19 cellular contexts compared by ENCODE assay signal in genomic region chr19:56153507-56153906, GRCh38. TPM values are rescaled to one million over a fixed set of nuclear protein-coding genes. Genes with fewer than 3 reads are reported as not detected.
DNase-seq lines count a peak whose midpoint lies in the region; ATAC-seq and TF ChIP-seq lines count a peak whose summit lies in the region.
"Had no signal": no experiment of that assay in that cellular context is flagged by ENCODE, and none has a peak within 500 bp of the region (broad histone marks: within the 10 kb centered on the region; RNA-seq: fewer than 3 reads in every experiment).

No MANE protein-coding gene starts in this region.

- H3K4me1 ChIP-seq in CD4-positive, CD25-positive, alpha-beta regulatory T cell (ENCODE audit: control insufficient read depth, insufficient read depth, low read length, poor library complexity, severe bottlenecking) = no peaks in the 10 kb centered on the region
- peaks cover 21% of the 10 kb centered on the region for H3K4me1 ChIP-seq in HUES64 (ENCODE audit: insufficient read depth, low read length)
- peaks cover 9% of the 10 kb centered on the region for H3K4me1 ChIP-seq in mesendoderm (ENCODE audit: control insufficient read depth, low read depth, low read length)
- peaks cover 0 to 14% (median 0%) of the 10 kb centered on the region in 3 donors for H3K4me1 ChIP-seq in esophagus squamous epithelium

- no peak for DNase-seq in CD4-positive, CD25-positive, alpha-beta regulatory T cell
- peak; percentile 46 for DNase-seq in choroid plexus epithelial cell (ENCODE audit: low read depth)
- peak; percentile 96 for DNase-seq in mesendoderm
- no peak for DNase-seq in NCI-H1694 (lab: John Stamatoyannopoulos, UW)
- DNase-seq in NCI-H2029 treated with DMSO at 0.1 percent for 48 hours (lab: John Stamatoyannopoulos, UW) = no peak
- DNase-seq in esophagus squamous epithelium (lab: John Stamatoyannopoulos, UW) = no peak
- DNase-seq: activated CD4-positive, alpha-beta T cell treated with anti-CD3 and anti-CD28 coated beads for 4 hours; activated gamma-delta T cell treated with Interleukin-2 at 50 U/mL for 16 hours; caudate nucleus; NCI-H1417 treated with DMSO at 0.1 percent for 48 hours; OCI-M1; retina; stimulated activated CD4-positive, alpha-beta T cell treated with anti-CD3 and anti-CD28 coated beads, Interleukin-2, amount 100 ng/mL, for 24 hours had no signal

- no peak for TF ChIP-seq POLR2A in esophagus squamous epithelium (IDR thresholded peaks at IDR 0.05)

- peaks cover 4 to 21% (median 11%) of the 10 kb centered on the region in 4 donors for H3K4me1 Mint-ChIP-seq in CD4-positive, CD25-positive, alpha-beta regulatory T cell

- H3K18ac ChIP-seq in mesendoderm (ENCODE audit: low read length) = no peak overlapping the region

- H3K4me3 Mint-ChIP-seq in CD4-positive, CD25-positive, alpha-beta regulatory T cell = no peak overlapping the region
- H3K4me3 Mint-ChIP-seq: IgD-negative memory B cell had no signal

- no peak for ATAC-seq in CD4-positive, CD25-positive, alpha-beta regulatory T cell (ENCODE audit: low read depth in 2 of 2)
- ATAC-seq in GM21723 (IDR thresholded peaks at IDR 0.05; ENCODE audit: unreplicated experiment) = no peak

- H2BK5ac ChIP-seq in mesendoderm (ENCODE audit: low read length) = peak overlapping the region; percentile 71

- no peak overlapping the region for H2BK15ac ChIP-seq in mesendoderm (replicated peaks; ENCODE audit: low read depth)

- H3K36me3 ChIP-seq in CD4-positive, CD25-positive, alpha-beta regulatory T cell (ENCODE audit: control insufficient read depth, insufficient read depth, low read length) = peaks cover 27% of the 10 kb centered on the region
- peaks cover 43% of the 10 kb centered on the region for H3K36me3 ChIP-seq in HUES64 (ENCODE audit: insufficient read depth, low read length)
- H3K36me3 ChIP-seq in mesendoderm (ENCODE audit: control insufficient read depth, insufficient read depth, low read length) = no peaks in the 10 kb centered on the region
- H3K36me3 ChIP-seq in esophagus squamous epithelium = peaks cover 2 to 39% (median 3%) of the 10 kb centered on the region in 3 donors

- no peak overlapping the region for H3K4me3 ChIP-seq in CD4-positive, CD25-positive, alpha-beta regulatory T cell (ENCODE audit: low read depth, low read length)
- H3K4me3 ChIP-seq in HUES64 (ENCODE audit: low read length) (0 out of 2 replicates have a peak overlapping the region, but pooled peaks have one; percentile 8), choroid plexus epithelial cell (ENCODE audit: low read depth, low read length) (no peak overlapping the region), mesendoderm (ENCODE audit: low read length) (no peak overlapping the region), esophagus squamous epithelium (no peak overlapping the region)
- H3K4me3 ChIP-seq: esophagus muscularis mucosa had no signal

- no peaks in the 10 kb centered on the region for H3K9me3 ChIP-seq in CD4-positive, CD25-positive, alpha-beta regulatory T cell (ENCODE audit: control insufficient read depth in 2 of 2, low read length in 2 of 2)
- H3K9me3 ChIP-seq in HUES64 (ENCODE audit: insufficient read depth, low read depth, low read length) (no peaks in the 10 kb centered on the region), esophagus squamous epithelium (no peaks in the 10 kb centered on the region)
- H3K9me3 ChIP-seq: esophagus muscularis mucosa had no signal

- no peak for TF ChIP-seq CTCF in choroid plexus epithelial cell (conservative IDR thresholded peaks at IDR 0.05; ENCODE audit: low read depth, low read length)
- no peak for TF ChIP-seq CTCF in esophagus squamous epithelium (IDR thresholded peaks at IDR 0.05)

- H3K36me3 Mint-ChIP-seq in CD4-positive, CD25-positive, alpha-beta regulatory T cell = peaks cover 23% of the 10 kb centered on the region

- no peak overlapping the region for H3K23ac ChIP-seq in mesendoderm (ENCODE audit: low read length)

- no peak overlapping the region for H4K8ac ChIP-seq in mesendoderm (ENCODE audit: low read depth, low read length)

- 14% methylated on average over 6 of the region's 6 CpGs for whole genome bisulfite sequencing in HUES64
- no CpG with 5 or more reads among the region's 6 CpGs for WGBS in mesendoderm (ENCODE audit: extremely low coverage, insufficient coverage, low lambda C conversion rate)
- WGBS in esophagus squamous epithelium, 2 donors = 66 to 69% methylated on average over 5 of the region's 6 CpGs

- peaks cover 4% of the 10 kb centered on the region for H3K79me2 ChIP-seq in mesendoderm (ENCODE audit: control insufficient read depth, insufficient read depth, low read length)

- no peak overlapping the region for H3K4ac ChIP-seq in mesendoderm (ENCODE audit: low read depth, low read length)

- H3K79me1 ChIP-seq in mesendoderm (ENCODE audit: low read length) = peaks cover 7% of the 10 kb centered on the region

- H3K27ac Mint-ChIP-seq in CD4-positive, CD25-positive, alpha-beta regulatory T cell = peak overlapping the region; percentile 27 to 39 (median 28)

- H2AK5ac ChIP-seq in mesendoderm (ENCODE audit: low read length) = no peak overlapping the region

- no peak overlapping the region for H4K5ac ChIP-seq in mesendoderm (ENCODE audit: low read length)

- no peaks in the 10 kb centered on the region for H3K27me3 ChIP-seq in CD4-positive, CD25-positive, alpha-beta regulatory T cell (ENCODE audit: control insufficient read depth, insufficient read depth, low read length)
- H3K27me3 ChIP-seq in HUES64 (ENCODE audit: insufficient read depth, low read length) (no peaks in the 10 kb centered on the region), mesendoderm (ENCODE audit: insufficient read depth, low read length, poor library complexity) (no peaks in the 10 kb centered on the region), esophagus squamous epithelium (no peaks in the 10 kb centered on the region)
- H3K27me3 ChIP-seq: esophagus muscularis mucosa had no signal

- peak overlapping the region; percentile 77 for H3K56ac ChIP-seq in mesendoderm (ENCODE audit: low read length)

- no peaks in the 10 kb centered on the region for H3K27me3 Mint-ChIP-seq in CD4-positive, CD25-positive, alpha-beta regulatory T cell
- H3K27me3 Mint-ChIP-seq: IgD-negative memory B cell had no signal

- H3K27ac ChIP-seq in CD4-positive, CD25-positive, alpha-beta regulatory T cell (ENCODE audit: insufficient read depth, low read length, poor library complexity, severe bottlenecking) = no peak overlapping the region
- H3K27ac ChIP-seq in HUES64 (ENCODE audit: low read depth, low read length) (peak overlapping the region; percentile 58; the same call in 1 of the 2 replicates), mesendoderm (ENCODE audit: low read depth, low read length) (peak overlapping the region; percentile 80), esophagus squamous epithelium (no peak overlapping the region)

- no peaks in the 10 kb centered on the region for H3K9me3 Mint-ChIP-seq in CD4-positive, CD25-positive, alpha-beta regulatory T cell

- intact Hi-C loops in esophagus squamous epithelium (cut with DNase I) = loop anchor here (10.0 kb wide), 1 partner anchor 49 kb away; no protein-coding TSS in a partner anchor

- H3K9ac ChIP-seq in HUES64 (ENCODE audit: low read depth, low read length) (0 out of 2 replicates have a peak overlapping the region, but pooled peaks have one; percentile 15), mesendoderm (ENCODE audit: low read length) (peak overlapping the region; percentile 47)

- peak overlapping the region; percentile 15 for H3K4me2 ChIP-seq in mesendoderm (ENCODE audit: low read length)

- H2BK120ac ChIP-seq in mesendoderm (ENCODE audit: low read depth, low read length) = peak overlapping the region; percentile 0

RNA-seq across cellular contexts. Expression of gene ZNF444, which starts 12.4 kb away (rescaled TPM):
- 23.5 TPM for total RNA-seq in CD4-positive, CD25-positive, alpha-beta regulatory T cell
- polyA plus RNA-seq in CD4-positive, CD25-positive, alpha-beta regulatory T cell = 10 to 100 TPM; 10.8 to 16.0 (median 13.4) TPM
- polyA plus RNA-seq in HUES64 (2013, experiment 1 of 2) = 25.3 TPM
- polyA plus RNA-seq in HUES64 (2013, experiment 2 of 2) = 27.6 TPM
- polyA plus RNA-seq in mesendoderm (2013, experiment 1 of 2) = 19.9 TPM
- 20.3 TPM for polyA plus RNA-seq in mesendoderm (2013, experiment 2 of 2)
- 10 to 100 TPM; 10.6 to 22.1 (median 15.6) TPM for total RNA-seq in esophagus squamous epithelium

RNA-seq across cellular contexts. Expression of gene GALP, which starts 22.3 kb away (rescaled TPM):
- total RNA-seq in CD4-positive, CD25-positive, alpha-beta regulatory T cell = not detected
- not detected for polyA plus RNA-seq in CD4-positive, CD25-positive, alpha-beta regulatory T cell
- polyA plus RNA-seq in HUES64 (2013, experiment 1 of 2) = 3.1 TPM
- 4.6 TPM for polyA plus RNA-seq in HUES64 (2013, experiment 2 of 2)
- not detected for polyA plus RNA-seq in mesendoderm (2013, experiment 1 of 2)
- not detected for polyA plus RNA-seq in mesendoderm (2013, experiment 2 of 2)
- not detected for total RNA-seq in esophagus squamous epithelium
- total RNA-seq: esophagus muscularis mucosa, mucosa of gallbladder had no signal
- polyA plus RNA-seq: IgD-negative memory B cell had no signal

RNA-seq across cellular contexts. Expression of gene ZNF787, which starts 32.4 kb away (rescaled TPM):
- total RNA-seq in CD4-positive, CD25-positive, alpha-beta regulatory T cell = 21.4 TPM
- 1 to 10 TPM in 3 of 4 donors, under 1 TPM in 1; 0.73 to 1.8 (median 1.4) TPM for polyA plus RNA-seq in CD4-positive, CD25-positive, alpha-beta regulatory T cell
- 34.4 TPM for polyA plus RNA-seq in HUES64 (2013, experiment 1 of 2)
- polyA plus RNA-seq in HUES64 (2013, experiment 2 of 2) = 34.4 TPM
- 50.7 TPM for polyA plus RNA-seq in mesendoderm (2013, experiment 1 of 2)
- polyA plus RNA-seq in mesendoderm (2013, experiment 2 of 2) = 51.3 TPM
- 10 to 100 TPM in 3 of 4 donors, 1 to 10 TPM in 1; 9.9 to 21.3 (median 13.1) TPM for total RNA-seq in esophagus squamous epithelium

RNA-seq across cellular contexts. Expression of gene ZSCAN5B, which starts 44.1 kb away (rescaled TPM):
- not detected for total RNA-seq in CD4-positive, CD25-positive, alpha-beta regulatory T cell
- polyA plus RNA-seq in CD4-positive, CD25-positive, alpha-beta regulatory T cell = not detected
- polyA plus RNA-seq in HUES64 (2013, experiment 1 of 2) = not detected
- not detected for polyA plus RNA-seq in HUES64 (2013, experiment 2 of 2)
- polyA plus RNA-seq in mesendoderm (2013, experiment 1 of 2) = 0.03 TPM
- not detected for polyA plus RNA-seq in mesendoderm (2013, experiment 2 of 2)
- not detected for total RNA-seq in esophagus squamous epithelium
- total RNA-seq: mucosa of gallbladder, NCI-H460 had no signal

RNA-seq across cellular contexts. Expression of gene ZSCAN5C, which starts 48.6 kb away (rescaled TPM):
- not detected for total RNA-seq in CD4-positive, CD25-positive, alpha-beta regulatory T cell
- not detected for polyA plus RNA-seq in CD4-positive, CD25-positive, alpha-beta regulatory T cell
- not detected for polyA plus RNA-seq in HUES64 (2013, experiment 1 of 2)
- polyA plus RNA-seq in HUES64 (2013, experiment 2 of 2) = not detected
- not detected for polyA plus RNA-seq in mesendoderm (2013, experiment 1 of 2)
- polyA plus RNA-seq in mesendoderm (2013, experiment 2 of 2) = not detected
- not detected for total RNA-seq in esophagus squamous epithelium
- total RNA-seq: esophagus muscularis mucosa, mucosa of gallbladder, NCI-H460 had no signal
- polyA plus RNA-seq: IgD-negative memory B cell had no signal

Comparison
In these comparisons a context has a peak if more than half of its experiments do, and no peak if none do; other contexts are left out.
1. DNase-seq: peak in choroid plexus epithelial cell (single experiment) and mesendoderm (single experiment); none in CD4-positive, CD25-positive, alpha-beta regulatory T cell (0 of 3), NCI-H1694 (single experiment), NCI-H2029 treated with DMSO at 0.1 percent for 48 hours (single experiment) and esophagus squamous epithelium (single experiment).
2. H3K27ac ChIP-seq: peak in HUES64 (single experiment) and mesendoderm (single experiment); none in CD4-positive, CD25-positive, alpha-beta regulatory T cell (single experiment) and esophagus squamous epithelium (0 of 4).